ENCODE assay signal across 8 cellular contexts in genomic region chr3:33115024-33115768, GRCh38. TPM values are rescaled to one million over a fixed set of nuclear protein-coding genes. Genes with fewer than 3 reads are reported as not detected.
DNase-seq lines count a peak whose midpoint lies in the region; ATAC-seq and TF ChIP-seq lines count a peak whose summit lies in the region.

No MANE protein-coding gene starts in this region.

- H3K4me3 ChIP-seq in HL-60 (replicated peaks; ENCODE audit: insufficient read depth, low read length), result peak overlapping the region; percentile 61

- peak overlapping the region in 9 of 10 donors; percentile 25 to 92 (median 76) for H3K27ac Mint-ChIP-seq in naive thymus-derived CD8-positive, alpha-beta T cell

- H3K27me3 ChIP-seq in HL-60 (ENCODE audit: insufficient read depth, poor library complexity, severe bottlenecking), result no peaks in the 10 kb centered on the region

- POLR2A ChIA-PET in naive thymus-derived CD8-positive, alpha-beta T cell (lab: Charles Lee), result interaction anchor here (2.6 kb wide), 1 partner anchor 19 kb away, joined by 17 read pairs; no protein-coding TSS in a partner anchor

- peak overlapping the region; percentile 81 to 94 (median 90) for H3K4me3 Mint-ChIP-seq in naive thymus-derived CD8-positive, alpha-beta T cell

- DNase-seq in Ammon's horn (ENCODE audit: low spot score) (peak; percentile 84), HL-60 (ENCODE audit: low read depth in 1 of 2, low spot score in 1 of 2) (peak; percentile 90 to 91), UCSD-AML1 (lab: John Stamatoyannopoulos, UW; ENCODE audit: unreplicated experiment) (peak; percentile 28), fibroblast of peridontal ligament (ENCODE audit: extremely low read depth) (peak; percentile 95), NCI-H1092 (lab: John Stamatoyannopoulos, UW) (no peak), COLO668 (lab: John Stamatoyannopoulos, UW; ENCODE audit: unreplicated experiment) (no peak)
- DNase-seq in naive thymus-derived CD8-positive, alpha-beta T cell, result no peak

- peaks cover 0 to 9% (median 0%) of the 10 kb centered on the region in 3 donors for H3K36me3 Mint-ChIP-seq in naive thymus-derived CD8-positive, alpha-beta T cell

- no peaks in the 10 kb centered on the region for H3K27me3 Mint-ChIP-seq in naive thymus-derived CD8-positive, alpha-beta T cell

- peak overlapping the region; percentile 76 for H3K27ac ChIP-seq in HL-60 (replicated peaks)

- H3K9me3 Mint-ChIP-seq in naive thymus-derived CD8-positive, alpha-beta T cell, result no peaks in the 10 kb centered on the region

- H3K4me1 Mint-ChIP-seq in naive thymus-derived CD8-positive, alpha-beta T cell, result peaks cover 19 to 46% (median 40%) of the 10 kb centered on the region in 4 donors

- no peak for ATAC-seq in naive thymus-derived CD8-positive, alpha-beta T cell
- ATAC-seq in GM21825 (IDR thresholded peaks at IDR 0.05; ENCODE audit: unreplicated experiment), result no peak

- TF ChIP-seq CTCF in HL-60 (IDR thresholded peaks at IDR 0.05; ENCODE audit: insufficient read depth, low read length), result no peak

RNA-seq across cellular contexts. Expression of gene CRTAP, which starts 1.4 kb away (rescaled TPM):
- total RNA-seq in naive thymus-derived CD8-positive, alpha-beta T cell, result 10 to 100 TPM; 36.0 to 45.7 TPM
- 10 to 100 TPM; 25.4 to 52.5 (median 36.0) TPM for polyA plus RNA-seq in naive thymus-derived CD8-positive, alpha-beta T cell

RNA-seq across cellular contexts. Expression of gene GLB1, which starts 18.2 kb away (rescaled TPM):
- total RNA-seq in naive thymus-derived CD8-positive, alpha-beta T cell, result 10 to 100 TPM; 18.7 to 27.0 TPM
- polyA plus RNA-seq in naive thymus-derived CD8-positive, alpha-beta T cell, result 10 to 100 TPM; 12.7 to 17.0 (median 16.3) TPM

RNA-seq across cellular contexts. Expression of gene TMPPE, which starts 18.2 kb away (rescaled TPM):
- 1 to 10 TPM; 6.9 TPM for total RNA-seq in naive thymus-derived CD8-positive, alpha-beta T cell
- polyA plus RNA-seq in naive thymus-derived CD8-positive, alpha-beta T cell, result under 1 TPM; 0.14 to 0.77 (median 0.64) TPM

Comparison
In these comparisons a context has a peak if more than half of its experiments do, and no peak if none do; other contexts are left out.
1. DNase-seq: peak in Ammon's horn (single experiment), HL-60 (2 of 2), UCSD-AML1 (single experiment) and fibroblast of peridontal ligament (single experiment); none in naive thymus-derived CD8-positive, alpha-beta T cell (0 of 10), NCI-H1092 (single experiment) and COLO668 (single experiment).